ENCODE assay signal across 8 cellular contexts in the genomic region with DNA sequence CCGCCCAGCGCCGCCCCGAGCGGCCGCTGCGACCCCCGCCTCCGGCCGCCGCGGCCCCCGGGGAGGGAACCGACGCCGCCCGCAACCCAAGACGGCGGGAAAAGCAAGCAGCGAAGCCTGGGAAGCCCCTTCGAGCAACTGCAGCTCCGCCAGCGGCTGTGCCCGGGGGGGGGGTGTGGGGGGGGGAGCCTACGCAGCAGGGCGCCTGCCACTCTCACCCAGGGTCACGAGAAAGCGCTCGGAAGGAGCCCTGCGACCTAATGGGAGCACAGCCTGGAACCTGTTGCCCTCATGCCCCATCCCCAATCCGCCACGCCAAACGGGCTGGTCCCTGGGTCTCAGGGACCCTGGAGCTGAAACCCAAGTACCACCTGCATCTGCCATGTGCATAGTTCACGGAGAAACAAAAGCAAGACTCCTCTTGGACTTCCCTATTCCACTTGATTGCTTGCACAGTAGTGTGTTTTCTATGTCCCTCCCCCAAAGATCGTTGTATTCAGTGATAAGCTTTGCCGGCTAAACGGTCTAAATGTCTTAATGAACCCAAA. TPM values are rescaled to one million over a fixed set of nuclear protein-coding genes. Genes with fewer than 3 reads are reported as not detected.
DNase-seq lines count a peak whose midpoint lies in the region; ATAC-seq and TF ChIP-seq lines count a peak whose summit lies in the region.

No MANE protein-coding gene starts in this region.

- peaks cover 2% of the 10 kb centered on the region for H3K9me3 Mint-ChIP-seq in neural crest cell

- H3K27me3 Mint-ChIP-seq in neural crest cell (ENCODE audit: low read depth) = peaks cover 60% of the 10 kb centered on the region

- DNase-seq in NCI-H524 (lab: John Stamatoyannopoulos, UW) (peak; percentile 22 to 63), NCI-H524 treated with DMSO at 0.1 percent for 48 hours (lab: John Stamatoyannopoulos, UW) (no peak), MV-4-11 (lab: John Stamatoyannopoulos, UW) (peak; percentile 44), breast epithelium (ENCODE audit: low spot score in 2 of 2) (no peak), neural crest cell (ENCODE audit: low read depth, low spot score) (no peak)
- DNase-seq in activated CD4-positive, CD25-positive, alpha-beta regulatory T cell treated with anti-CD3 and anti-CD28 coated beads, Interleukin-2, amount 50 U/mL, for 72 hours = no peak
- no peak for DNase-seq in stimulated activated CD4-positive, alpha-beta T cell treated with anti-CD3 and anti-CD28 coated beads, Interleukin-12 subunit alpha, Interleukin-12 subunit beta, amount 100 ng/mL, for 4 hours

- no peak for ATAC-seq in GM18520 (IDR thresholded peaks at IDR 0.05; ENCODE audit: unreplicated experiment)

- no peak overlapping the region for H3K27ac Mint-ChIP-seq in neural crest cell (ENCODE audit: unreplicated experiment)

- intact Hi-C loops in breast epithelium (cut with DNase I; ENCODE audit: low total_unique reads) = no loop called here

- TF ChIP-seq POLR2A in breast epithelium (IDR thresholded peaks at IDR 0.05) = no peak

- H3K4me1 ChIP-seq in breast epithelium = no peaks in the 10 kb centered on the region

- H3K4me3 ChIP-seq in breast epithelium = peak overlapping the region; percentile 49 to 68 (median 52)

- peak overlapping the region; percentile 35 for H3K4me3 Mint-ChIP-seq in neural crest cell

- H3K9me3 ChIP-seq in breast epithelium = no peaks in the 10 kb centered on the region

- TF ChIP-seq CTCF in breast epithelium (IDR thresholded peaks at IDR 0.05) = no peak
- no peak for TF ChIP-seq CTCF in neural crest cell (conservative IDR thresholded peaks at IDR 0.05)

- H3K36me3 Mint-ChIP-seq in neural crest cell (ENCODE audit: low read depth) = peaks cover 3% of the 10 kb centered on the region

- H3K27me3 ChIP-seq in breast epithelium = peaks cover 0 to 29% of the 10 kb centered on the region in 2 donors

- peak overlapping the region in 1 of 2 donors; percentile 69 for H3K27ac ChIP-seq in breast epithelium

- H3K36me3 ChIP-seq in breast epithelium = no peaks in the 10 kb centered on the region

- no peaks in the 10 kb centered on the region for H3K4me1 Mint-ChIP-seq in neural crest cell

RNA-seq across cellular contexts. Expression of gene GAB3, which starts 0.3 kb away (rescaled TPM):
- total RNA-seq in breast epithelium (1 to 10 TPM; 3.9 to 8.5 (median 5.3) TPM), neural crest cell (0.07 and 0.12 TPM in 2 replicates)

RNA-seq across cellular contexts. Expression of gene DKC1, which starts 11.5 kb away (rescaled TPM):
- total RNA-seq in breast epithelium (10 to 100 TPM; 23.2 to 41.0 (median 40.5) TPM), neural crest cell (81.0 and 83.5 TPM in 2 replicates)

RNA-seq across cellular contexts. Expression of gene MPP1, which starts 54.1 kb away (rescaled TPM):
- 10 to 100 TPM; 19.3 to 55.4 (median 24.3) TPM for total RNA-seq in breast epithelium
- total RNA-seq in neural crest cell = 12.7 and 13.2 TPM in 2 replicates

Comparison
In these comparisons a context has a peak if more than half of its experiments do, and no peak if none do; other contexts are left out.
1. DNase-seq: peak in NCI-H524 (2 of 2) and MV-4-11 (single experiment); none in NCI-H524 treated with DMSO at 0.1 percent for 48 hours (single experiment), breast epithelium (0 of 2), neural crest cell (single experiment), activated CD4-positive, CD25-positive, alpha-beta regulatory T cell treated with anti-CD3 and anti-CD28 coated beads, Interleukin-2, amount 50 U/mL, for 72 hours (single experiment) and stimulated activated CD4-positive, alpha-beta T cell treated with anti-CD3 and anti-CD28 coated beads, Interleukin-12 subunit alpha, Interleukin-12 subunit beta, amount 100 ng/mL, for 4 hours (single experiment).